In the genomic region with DNA sequence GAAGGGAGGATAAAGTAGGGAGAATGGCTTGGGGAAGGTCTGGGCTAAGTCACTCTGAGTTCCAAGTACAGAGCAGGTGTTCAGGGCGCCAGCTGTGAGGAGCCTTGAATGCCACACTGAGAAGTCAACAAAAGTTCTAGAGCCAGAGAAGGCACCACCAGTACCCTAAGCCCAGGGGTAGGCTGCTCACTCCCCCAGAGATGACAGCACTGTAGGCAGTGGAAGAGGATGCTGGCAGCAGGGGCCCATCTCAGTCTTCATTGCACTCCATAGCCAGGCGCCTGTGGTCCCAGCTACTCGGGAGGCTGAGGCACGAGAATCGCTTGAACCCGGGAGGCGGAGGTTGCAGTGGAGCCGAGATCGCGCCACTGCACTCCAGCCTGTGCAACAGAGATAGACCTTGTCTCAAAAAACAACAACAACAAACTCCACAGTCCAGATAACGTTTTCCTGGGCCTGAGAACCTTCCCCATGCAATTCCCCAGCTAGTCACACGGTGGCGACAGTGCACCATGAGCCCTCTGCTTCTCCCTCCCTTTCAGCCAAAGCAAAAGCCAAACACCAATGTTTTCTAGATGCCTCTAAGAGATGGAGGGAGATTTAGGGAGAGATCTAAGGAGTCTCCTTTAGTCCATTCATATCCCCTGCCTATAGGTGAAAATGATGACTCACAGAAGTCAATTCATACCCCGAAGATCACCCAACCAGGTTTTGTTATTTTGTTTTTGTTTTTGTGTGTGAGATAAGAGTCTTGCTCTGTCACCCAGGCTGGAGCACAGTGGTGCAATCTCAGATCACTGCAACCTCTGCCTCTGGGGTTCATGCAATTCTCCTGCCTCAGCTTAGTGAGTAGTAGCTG, we compare ENCODE assay signal across 7 cellular contexts. TPM values are rescaled to one million over a fixed set of nuclear protein-coding genes. Genes with fewer than 3 reads are reported as not detected.
A peak's percentile ranks its signal among the peaks of the same experiment; 100 is the strongest.
DNase-seq lines count a peak whose midpoint lies in the region; TF ChIP-seq lines count a peak whose summit lies in the region.

No MANE protein-coding gene starts in this region.

- CTCF ChIA-PET in RWPE1 (lab: Yijun Ruan, JAX): interaction anchor here (0.6 to 3.1 kb wide), 32 partner anchors 8 to 456 kb away, joined by 3 to 31 read pairs (median 4); a partner anchor contains a TSS

- H3K27ac ChIP-seq in RWPE1: no peak overlapping the region

- peak; percentile 68 for DNase-seq in Jurkat, Clone E6-1 (ENCODE audit: low read depth, low spot score)
- DNase-seq in RWPE1 (ENCODE audit: low spot score) (peak; percentile 94), fibroblast of the aortic adventitia (ENCODE audit: low read depth) (peak; percentile 81), non-pigmented ciliary epithelial cell (ENCODE audit: low read depth) (peak; percentile 35), superior temporal gyrus (ENCODE audit: extremely low spot score) (peak; percentile 93)
- peak; percentile 72 for DNase-seq in activated T-helper 2 cell treated with anti-CD3 and anti-CD28 coated beads, Interferon-gamma antibody, Interleukin-2, Interleukin-4, amounts not matched to agents 10 μg/mL and 5 μg/mL and 100 μg/mL, durations not matched to agents 14 hours and 24 hours and 36 hours (ENCODE audit: low spot score)

- no peaks in the 10 kb centered on the region for H3K9me3 Mint-ChIP-seq in activated T-helper 2 cell treated with anti-CD3 and anti-CD28 coated beads, Interferon-gamma antibody, Interleukin-2, Interleukin-4, amounts not matched to agents 10 μg/mL and 5 μg/mL and 100 μg/mL, durations not matched to agents 14 hours and 24 hours and 36 hours

- H3K4me1 Mint-ChIP-seq in activated T-helper 2 cell treated with anti-CD3 and anti-CD28 coated beads, Interferon-gamma antibody, Interleukin-2, Interleukin-4, amounts not matched to agents 10 μg/mL and 5 μg/mL and 100 μg/mL, durations not matched to agents 14 hours and 24 hours and 36 hours (ENCODE audit: low read depth): peaks cover 14% of the 10 kb centered on the region

- H3K27ac Mint-ChIP-seq in activated T-helper 2 cell treated with anti-CD3 and anti-CD28 coated beads, Interferon-gamma antibody, Interleukin-2, Interleukin-4, amounts not matched to agents 10 μg/mL and 5 μg/mL and 100 μg/mL, durations not matched to agents 14 hours and 24 hours and 36 hours: peak overlapping the region; percentile 34

- POLR2A ChIA-PET in RWPE1 (lab: Yijun Ruan, JAX; ENCODE audit: low non-redundant PET): no interaction called here

- intact Hi-C loops in activated T-helper 2 cell treated with anti-CD3 and anti-CD28 coated beads, Interferon-gamma antibody, Interleukin-2, Interleukin-4, amounts not matched to agents 10 μg/mL and 5 μg/mL and 100 μg/mL, durations not matched to agents 14 hours and 24 hours and 36 hours (cut with micrococcal nuclease): loop anchor here (2.0 to 5.0 kb wide), 4 partner anchors 41 to 451 kb away; a partner anchor contains a TSS

- H3K27me3 Mint-ChIP-seq in activated T-helper 2 cell treated with anti-CD3 and anti-CD28 coated beads, Interferon-gamma antibody, Interleukin-2, Interleukin-4, amounts not matched to agents 10 μg/mL and 5 μg/mL and 100 μg/mL, durations not matched to agents 14 hours and 24 hours and 36 hours (ENCODE audit: low read depth): peaks cover 5% of the 10 kb centered on the region

- TF ChIP-seq CTCF in GM12874 (IDR thresholded peaks at IDR 0.05; ENCODE audit: insufficient read depth, low read depth, low read length) (peak; percentile 99), RWPE1 (conservative IDR thresholded peaks at IDR 0.05; ENCODE audit: low read depth) (peak; percentile 100), fibroblast of the aortic adventitia (IDR thresholded peaks at IDR 0.05; ENCODE audit: insufficient read depth, low read length) (peak; percentile 100)

- no peak overlapping the region for H3K4me3 ChIP-seq in Jurkat, Clone E6-1 (ENCODE audit: low read length)
- H3K4me3 ChIP-seq in fibroblast of the aortic adventitia (ENCODE audit: low read depth, low read length): no peak overlapping the region

- H3K36me3 Mint-ChIP-seq in activated T-helper 2 cell treated with anti-CD3 and anti-CD28 coated beads, Interferon-gamma antibody, Interleukin-2, Interleukin-4, amounts not matched to agents 10 μg/mL and 5 μg/mL and 100 μg/mL, durations not matched to agents 14 hours and 24 hours and 36 hours (ENCODE audit: low read depth): no peaks in the 10 kb centered on the region

- H3K4me3 Mint-ChIP-seq in activated T-helper 2 cell treated with anti-CD3 and anti-CD28 coated beads, Interferon-gamma antibody, Interleukin-2, Interleukin-4, amounts not matched to agents 10 μg/mL and 5 μg/mL and 100 μg/mL, durations not matched to agents 14 hours and 24 hours and 36 hours (ENCODE audit: low read depth): no peak overlapping the region

RNA-seq across cellular contexts. Expression of a gene that starts 19.8 kb away (rescaled TPM):
- polyA plus RNA-seq in Jurkat, Clone E6-1 (2012; ENCODE audit: insufficient read depth, insufficient read length): 22.2 TPM
- total RNA-seq in activated T-helper 2 cell treated with anti-CD3 and anti-CD28 coated beads, Interferon-gamma antibody, Interleukin-2, Interleukin-4, amounts not matched to agents 10 μg/mL and 5 μg/mL and 100 μg/mL, durations not matched to agents 14 hours and 24 hours and 36 hours: 100.0 and 103 TPM in 2 replicates
- total RNA-seq in fibroblast of the aortic adventitia (ENCODE audit: low replicate concordance): 50.3 and 136 TPM in 2 replicates

RNA-seq across cellular contexts. Expression of a gene that starts 27.1 kb away (rescaled TPM):
- 13.1 TPM for polyA plus RNA-seq in Jurkat, Clone E6-1 (2012; ENCODE audit: insufficient read depth, insufficient read length)
- 1.1 and 1.2 TPM in 2 replicates for total RNA-seq in activated T-helper 2 cell treated with anti-CD3 and anti-CD28 coated beads, Interferon-gamma antibody, Interleukin-2, Interleukin-4, amounts not matched to agents 10 μg/mL and 5 μg/mL and 100 μg/mL, durations not matched to agents 14 hours and 24 hours and 36 hours
- total RNA-seq in fibroblast of the aortic adventitia (ENCODE audit: low replicate concordance): 0.74 TPM in 1 of 2 replicates, not detected in the other

Comparison
In these comparisons a context has a peak if more than half of its experiments do, and no peak if none do; other contexts are left out.
1. DNase-seq: peak in every context shown above with its lines; median percentile 94 in RWPE1; 93 in superior temporal gyrus; 81 in fibroblast of the aortic adventitia; 72 in activated T-helper 2 cell treated with anti-CD3 and anti-CD28 coated beads, Interferon-gamma antibody, Interleukin-2, Interleukin-4, amounts not matched to agents 10 μg/mL and 5 μg/mL and 100 μg/mL, durations not matched to agents 14 hours and 24 hours and 36 hours; 68 in Jurkat, Clone E6-1; 35 in non-pigmented ciliary epithelial cell.